ENCODE assay signal across 8 cellular contexts in the genomic region with DNA sequence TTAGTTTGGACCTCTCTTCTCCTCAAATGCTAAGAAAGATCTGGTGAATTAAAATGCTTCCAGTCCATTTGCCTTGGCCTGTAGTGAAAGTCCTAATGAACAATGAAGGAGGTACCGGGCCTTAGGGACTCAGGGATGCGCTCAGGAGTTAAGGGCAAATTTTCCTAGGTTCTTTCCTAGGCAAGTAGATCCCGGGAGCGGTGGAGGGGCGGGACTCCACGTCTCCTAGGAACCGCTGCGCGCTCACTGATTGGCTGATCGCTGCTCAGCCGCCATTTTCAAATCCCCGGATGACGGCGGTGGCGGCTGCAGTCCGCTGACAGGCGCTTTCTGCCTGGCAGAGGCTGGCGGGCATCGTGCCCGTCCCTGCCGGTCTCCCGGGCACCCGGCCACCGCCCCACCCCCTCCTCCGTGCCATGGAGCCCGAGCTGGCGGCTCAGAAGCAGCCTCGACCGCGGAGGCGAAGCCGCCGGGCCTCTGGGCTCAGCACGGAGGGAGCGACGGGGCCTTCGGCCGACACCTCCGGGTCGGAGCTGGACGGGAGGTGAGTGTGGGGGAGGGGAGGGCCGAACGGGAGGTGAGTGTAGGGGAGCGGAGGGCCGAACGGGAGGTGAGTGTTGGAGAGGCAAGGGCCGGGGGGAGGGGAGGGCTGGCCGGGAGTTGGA. TPM values are rescaled to one million over a fixed set of nuclear protein-coding genes. Genes with fewer than 3 reads are reported as not detected.
DNase-seq lines count a peak whose midpoint lies in the region; ATAC-seq and TF ChIP-seq lines count a peak whose summit lies in the region.

A gene with protein sequence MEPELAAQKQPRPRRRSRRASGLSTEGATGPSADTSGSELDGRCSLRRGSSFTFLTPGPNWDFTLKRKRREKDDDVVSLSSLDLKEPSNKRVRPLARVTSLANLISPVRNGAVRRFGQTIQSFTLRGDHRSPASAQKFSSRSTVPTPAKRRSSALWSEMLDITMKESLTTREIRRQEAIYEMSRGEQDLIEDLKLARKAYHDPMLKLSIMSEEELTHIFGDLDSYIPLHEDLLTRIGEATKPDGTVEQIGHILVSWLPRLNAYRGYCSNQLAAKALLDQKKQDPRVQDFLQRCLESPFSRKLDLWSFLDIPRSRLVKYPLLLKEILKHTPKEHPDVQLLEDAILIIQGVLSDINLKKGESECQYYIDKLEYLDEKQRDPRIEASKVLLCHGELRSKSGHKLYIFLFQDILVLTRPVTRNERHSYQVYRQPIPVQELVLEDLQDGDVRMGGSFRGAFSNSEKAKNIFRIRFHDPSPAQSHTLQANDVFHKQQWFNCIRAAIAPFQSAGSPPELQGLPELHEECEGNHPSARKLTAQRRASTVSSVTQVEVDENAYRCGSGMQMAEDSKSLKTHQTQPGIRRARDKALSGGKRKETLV (plus strand): TSS at position 281 of the 665 bp plus-strand sequence. CDS start 136 bp downstream, at position 417.

- ATAC-seq in HG03432 (IDR thresholded peaks at IDR 0.05; ENCODE audit: unreplicated experiment) (peak; percentile 99), left lobe of liver (peak; percentile 95)

- CTCF ChIA-PET in BJ (lab: Yijun Ruan, JAX), result interaction anchor here (1.4 kb wide), 1 partner anchor 26 kb away, joined by 3 read pairs; no protein-coding TSS in a partner anchor

- H3K27me3 ChIP-seq in BJ (ENCODE audit: control insufficient read depth, insufficient read depth, low read length), result no peaks in the 10 kb centered on the region

- H3K36me3 ChIP-seq in BJ (ENCODE audit: control insufficient read depth, insufficient read depth, low read length), result no peaks in the 10 kb centered on the region

- H3K4me3 Mint-ChIP-seq in activated CD4-positive, alpha-beta T cell treated with anti-CD3 and anti-CD28 coated beads, Interleukin-2, amount 10 ng/mL, durations not matched to agents 24 days and 14 days, result no peak within 1 kb of the TSS
- peak within 1 kb of the TSS; percentile 70 for H3K4me3 Mint-ChIP-seq in dendritic cell treated with granulocyte-macrophage colony-stimulating factor and Interleukin-4, amounts not matched to agents 40 ng/mL and 50 ng/mL, for 4 days

- peaks cover 25% of the 10 kb centered on the region for H3K27me3 Mint-ChIP-seq in activated CD4-positive, alpha-beta T cell treated with anti-CD3 and anti-CD28 coated beads, Interleukin-2, amount 10 ng/mL, durations not matched to agents 24 days and 14 days
- H3K27me3 Mint-ChIP-seq in dendritic cell treated with granulocyte-macrophage colony-stimulating factor and Interleukin-4, amounts not matched to agents 40 ng/mL and 50 ng/mL, for 4 days, result peaks cover 8% of the 10 kb centered on the region

- TF ChIP-seq CTCF in BJ (IDR thresholded peaks at IDR 0.05; ENCODE audit: insufficient read depth, low read depth, low read length), result no peak

- POLR2A ChIA-PET in BJ (lab: Charles Lee), result no interaction called here

- H3K4me1 Mint-ChIP-seq in activated CD4-positive, alpha-beta T cell treated with anti-CD3 and anti-CD28 coated beads, Interleukin-2, amount 10 ng/mL, durations not matched to agents 24 days and 14 days, result peaks cover 8% of the 10 kb centered on the region
- H3K4me1 Mint-ChIP-seq in dendritic cell treated with granulocyte-macrophage colony-stimulating factor and Interleukin-4, amounts not matched to agents 40 ng/mL and 50 ng/mL, for 4 days (ENCODE audit: low read depth), result no peaks in the 10 kb centered on the region

- DNase-seq in BJ (ENCODE audit: low read depth) (peak; percentile 31), NCI-H510A treated with DMSO at 0.1 percent for 48 hours (lab: John Stamatoyannopoulos, UW) (peak; percentile 80), left lobe of liver (ENCODE audit: low spot score) (peak; percentile 97)
- peak; percentile 93 for DNase-seq in activated CD4-positive, alpha-beta T cell treated with anti-CD3 and anti-CD28 coated beads, Interleukin-2, amount 10 ng/mL, durations not matched to agents 24 days and 14 days
- DNase-seq in stimulated activated CD4-positive, alpha-beta T cell treated with anti-CD3 and anti-CD28 coated beads, Interleukin-2, amount 100 ng/mL, for 4 hours (ENCODE audit: low read depth), result peak; percentile 45

- peak within 1 kb of the TSS; percentile 43 for H3K27ac Mint-ChIP-seq in activated CD4-positive, alpha-beta T cell treated with anti-CD3 and anti-CD28 coated beads, Interleukin-2, amount 10 ng/mL, durations not matched to agents 24 days and 14 days
- no peak within 1 kb of the TSS for H3K27ac Mint-ChIP-seq in dendritic cell treated with granulocyte-macrophage colony-stimulating factor and Interleukin-4, amounts not matched to agents 40 ng/mL and 50 ng/mL, for 4 days

- H3K4me3 ChIP-seq in BJ (ENCODE audit: low read depth, low read length), result peak within 1 kb of the TSS; percentile 98

- peaks cover 4% of the 10 kb centered on the region for H3K9me3 Mint-ChIP-seq in activated CD4-positive, alpha-beta T cell treated with anti-CD3 and anti-CD28 coated beads, Interleukin-2, amount 10 ng/mL, durations not matched to agents 24 days and 14 days
- peaks cover 7% of the 10 kb centered on the region for H3K9me3 Mint-ChIP-seq in dendritic cell treated with granulocyte-macrophage colony-stimulating factor and Interleukin-4, amounts not matched to agents 40 ng/mL and 50 ng/mL, for 4 days

- TF ChIP-seq POLR2A in GM19193 (IDR thresholded peaks at IDR 0.05; ENCODE audit: extremely low read depth, insufficient read depth, insufficient read length), result peak; percentile 54

- H3K36me3 Mint-ChIP-seq in activated CD4-positive, alpha-beta T cell treated with anti-CD3 and anti-CD28 coated beads, Interleukin-2, amount 10 ng/mL, durations not matched to agents 24 days and 14 days (ENCODE audit: low read depth), result peaks cover 12% of the 10 kb centered on the region
- H3K36me3 Mint-ChIP-seq in dendritic cell treated with granulocyte-macrophage colony-stimulating factor and Interleukin-4, amounts not matched to agents 40 ng/mL and 50 ng/mL, for 4 days (ENCODE audit: low read depth), result no peaks in the 10 kb centered on the region

- intact Hi-C loops in activated CD4-positive, alpha-beta T cell treated with anti-CD3 and anti-CD28 coated beads, Interleukin-2, amount 10 ng/mL, durations not matched to agents 24 days and 14 days (cut with micrococcal nuclease), result no loop called here
- intact Hi-C loops in dendritic cell treated with granulocyte-macrophage colony-stimulating factor and Interleukin-4, amounts not matched to agents 40 ng/mL and 50 ng/mL, for 4 days (cut with micrococcal nuclease), result loop anchor here (10.0 kb wide), 1 partner anchor 588 kb away; a partner anchor contains a TSS

RNA-seq across cellular contexts. Expression of the gene that starts here (rescaled TPM):
- polyA plus RNA-seq in BJ (2011; rRNA removed), result 62.5 and 70.1 TPM in 2 replicates
- 103 and 151 TPM in 2 replicates for polyA minus RNA-seq in BJ (2011; rRNA and poly(A)+ RNA removed)
- total RNA-seq in activated CD4-positive, alpha-beta T cell treated with anti-CD3 and anti-CD28 coated beads, Interleukin-2, amount 10 ng/mL, durations not matched to agents 24 days and 14 days, result 35.1 and 40.3 TPM in 2 replicates
- total RNA-seq in left lobe of liver, result 58.9 TPM

Comparison
In these comparisons a context has a peak if more than half of its experiments do, and no peak if none do; other contexts are left out.
1. Peak in every context shown above with its lines: DNase-seq, ATAC-seq and H3K4me3 ChIP-seq.
2. DNase-seq: peak in every context shown above with its lines; median percentile 97 in left lobe of liver; 93 in activated CD4-positive, alpha-beta T cell treated with anti-CD3 and anti-CD28 coated beads, Interleukin-2, amount 10 ng/mL, durations not matched to agents 24 days and 14 days; 80 in NCI-H510A treated with DMSO at 0.1 percent for 48 hours; 45 in stimulated activated CD4-positive, alpha-beta T cell treated with anti-CD3 and anti-CD28 coated beads, Interleukin-2, amount 100 ng/mL, for 4 hours; 31 in BJ.